In genomic region chr6:113858605-113859348, GRCh38 we compare ENCODE assay signal across 8 cellular contexts. TPM values are rescaled to one million over a fixed set of nuclear protein-coding genes. Genes with fewer than 3 reads are reported as not detected.
DNase-seq lines count a peak whose midpoint lies in the region; ATAC-seq and TF ChIP-seq lines count a peak whose summit lies in the region.

No MANE protein-coding gene starts in this region.

- POLR2A ChIA-PET in BJ (lab: Charles Lee), result interaction anchor here (0.6 to 0.9 kb wide), 5 partner anchors 212 to 738 kb away, joined by 3 read pairs; no protein-coding TSS in a partner anchor

- peak; percentile 80 for ATAC-seq in HG03378 (IDR thresholded peaks at IDR 0.05; ENCODE audit: unreplicated experiment)
- ATAC-seq in right lobe of liver, result peak; percentile 82 to 96 (median 90)

- DNase-seq in BJ (ENCODE audit: low read depth) (no peak), NCI-H524 (lab: John Stamatoyannopoulos, UW) (peak; percentile 97 to 98), dermis blood vessel endothelial cell (peak; percentile 96), right lobe of liver (peak; percentile 87 to 94 (median 92))
- DNase-seq in activated CD4-positive, alpha-beta T cell treated with anti-CD3 and anti-CD28 coated beads, Interleukin-2, amount 50 U/mL, for 24 hours (ENCODE audit: low read depth in 1 of 2, low spot score in 1 of 2), result peak; percentile 40 to 42
- DNase-seq in stimulated activated CD4-positive, alpha-beta T cell treated with anti-CD3 and anti-CD28 coated beads, Interleukin-4, amount 100 ng/mL, for 4 hours, result peak; percentile 75 to 77

- intact Hi-C loops in right lobe of liver (cut with DNase I), result loop anchor here in 1 of 2 donors (10.0 kb wide), 1 partner anchor 444 kb away; no protein-coding TSS in a partner anchor

- H3K27me3 ChIP-seq in BJ (ENCODE audit: control insufficient read depth, insufficient read depth, low read length) (no peaks in the 10 kb centered on the region), right lobe of liver (peaks cover 0 to 5% of the 10 kb centered on the region in 2 donors)

- H3K4me3 ChIP-seq in BJ (ENCODE audit: low read depth, low read length) (peak overlapping the region; percentile 89), right lobe of liver (peak overlapping the region; percentile 66 to 75 (median 68))

- CTCF ChIA-PET in BJ (lab: Yijun Ruan, JAX), result interaction anchor here (0.6 to 2.6 kb wide), 47 partner anchors 9 to 1656 kb away, joined by 3 to 10 read pairs (median 4); no protein-coding TSS in a partner anchor

- H3K4me1 ChIP-seq in right lobe of liver, result peaks cover 0 to 24% (median 2%) of the 10 kb centered on the region in 4 donors

- TF ChIP-seq CTCF in BJ (IDR thresholded peaks at IDR 0.05; ENCODE audit: insufficient read depth, low read depth, low read length) (peak; percentile 69), right lobe of liver (IDR thresholded peaks at IDR 0.05) (peak; percentile 97 to 100 (median 98))

- peaks cover 5% of the 10 kb centered on the region for H3K36me3 ChIP-seq in BJ (ENCODE audit: control insufficient read depth, insufficient read depth, low read length)
- H3K36me3 ChIP-seq in right lobe of liver, result no peaks in the 10 kb centered on the region

- WGBS in right lobe of liver (ENCODE audit: insufficient coverage, low coverage, low lambda C conversion rate, missing lambda C conversion rate), result 0% methylated on average over 15 of the region's 59 CpGs

- peak; percentile 97 for TF ChIP-seq POLR2A in GM19193 (IDR thresholded peaks at IDR 0.05; ENCODE audit: extremely low read depth, insufficient read depth, insufficient read length)
- peak; percentile 81 for TF ChIP-seq POLR2A in right lobe of liver (IDR thresholded peaks at IDR 0.05)

- H3K9me3 ChIP-seq in right lobe of liver, result no peaks in the 10 kb centered on the region

- peak overlapping the region; percentile 86 to 95 (median 90) for H3K27ac ChIP-seq in right lobe of liver

RNA-seq across cellular contexts. Expression of gene MARCKS, which starts 1.6 kb away (rescaled TPM):
- polyA plus RNA-seq in BJ (2011; rRNA removed), result 47.0 and 118 TPM in 2 replicates
- polyA minus RNA-seq in BJ (2011; rRNA and poly(A)+ RNA removed), result 44.7 and 50.6 TPM in 2 replicates
- 311 and 333 TPM in 2 replicates for total RNA-seq in dermis blood vessel endothelial cell
- 10 to 100 TPM in 5 of 6 experiments, 1 to 10 TPM in 1; 5.2 to 29.9 (median 16.8) TPM for total RNA-seq in right lobe of liver

Comparison
In these comparisons a context has a peak if more than half of its experiments do, and no peak if none do; other contexts are left out.
1. RNA of gene MARCKS, which starts 1.6 kb away (total RNA-seq): 311 to 333 TPM in dermis blood vessel endothelial cell; 5.2 to 29.9 TPM in right lobe of liver; every median in the first group is over 10 times any median in the second.